9 cellular contexts compared by ENCODE assay signal in genomic region chr2:112150447-112150846, GRCh38. TPM values are rescaled to one million over a fixed set of nuclear protein-coding genes. Genes with fewer than 3 reads are reported as not detected.
DNase-seq lines count a peak whose midpoint lies in the region; ATAC-seq and TF ChIP-seq lines count a peak whose summit lies in the region.
"Had no signal": no experiment of that assay in that cellular context is flagged by ENCODE, and none has a peak within 500 bp of the region (broad histone marks: within the 10 kb centered on the region; RNA-seq: fewer than 3 reads in every experiment).

No MANE protein-coding gene starts in this region.

- H3K4me3 ChIP-seq in AG04449 (ENCODE audit: low read depth, low read length) (no peak overlapping the region), MG63 (no peak overlapping the region)

- no peak overlapping the region for H3K4me3 Mint-ChIP-seq in activated naive CD4-positive, alpha-beta T cell treated with anti-CD3 and anti-CD28 coated beads for 36 hours

- POLR2A ChIA-PET in AG04449 (lab: Yijun Ruan, JAX) = no interaction called here

- no peak for ATAC-seq in GM19397 (IDR thresholded peaks at IDR 0.05; ENCODE audit: unreplicated experiment)

- TF ChIP-seq CTCF in AG04449 (IDR thresholded peaks at IDR 0.05; ENCODE audit: insufficient read depth, low read length, missing control alignments) = no peak

- CTCF ChIA-PET in AG04449 (lab: Yijun Ruan, JAX) = interaction anchor here (1.1 to 2.2 kb wide), 3 partner anchors 9 to 109 kb away, joined by 3 to 6 read pairs (median 3); no protein-coding TSS in a partner anchor
- CTCF ChIA-PET in activated naive CD4-positive, alpha-beta T cell treated with anti-CD3 and anti-CD28 coated beads for 36 hours (lab: Charles Lee) = interaction anchor here (0.6 kb wide), 1 partner anchor 464 kb away, joined by 3 read pairs; no protein-coding TSS in a partner anchor

- H3K9me3 ChIP-seq in MG63 = no peaks in the 10 kb centered on the region

- peaks cover 26% of the 10 kb centered on the region for H3K4me1 Mint-ChIP-seq in activated naive CD4-positive, alpha-beta T cell treated with anti-CD3 and anti-CD28 coated beads for 36 hours (ENCODE audit: low read depth)

- no peaks in the 10 kb centered on the region for H3K9me3 Mint-ChIP-seq in activated naive CD4-positive, alpha-beta T cell treated with anti-CD3 and anti-CD28 coated beads for 36 hours

- H3K36me3 ChIP-seq in MG63 = no peaks in the 10 kb centered on the region

- H3K27me3 ChIP-seq in MG63 = no peaks in the 10 kb centered on the region

- H3K27ac Mint-ChIP-seq in activated naive CD4-positive, alpha-beta T cell treated with anti-CD3 and anti-CD28 coated beads for 36 hours = no peak overlapping the region

- DNase-seq in AG04449 (ENCODE audit: low read depth, low spot score) (peak; percentile 87), MG63 (peak; percentile 71), epidermal melanocyte (ENCODE audit: insufficient read length, low spot score) (peak; percentile 80), myocyte (ENCODE audit: low read depth) (peak; percentile 82), erythroblast (lab: John Stamatoyannopoulos, UW) (no peak), cerebellar nuclear complex (lab: John Stamatoyannopoulos, UW) (no peak)
- DNase-seq in activated naive CD4-positive, alpha-beta T cell treated with anti-CD3 and anti-CD28 coated beads for 36 hours = no peak

- H3K36me3 Mint-ChIP-seq in activated naive CD4-positive, alpha-beta T cell treated with anti-CD3 and anti-CD28 coated beads for 36 hours (ENCODE audit: low read depth) = no peaks in the 10 kb centered on the region

- no peaks in the 10 kb centered on the region for H3K27me3 Mint-ChIP-seq in activated naive CD4-positive, alpha-beta T cell treated with anti-CD3 and anti-CD28 coated beads for 36 hours (ENCODE audit: low read depth)

- intact Hi-C loops in activated naive CD4-positive, alpha-beta T cell treated with anti-CD3 and anti-CD28 coated beads for 36 hours (cut with micrococcal nuclease) = no loop called here

- no peak for TF ChIP-seq POLR2A in erythroblast (IDR thresholded peaks at IDR 0.05; ENCODE audit: low read length)

RNA-seq across cellular contexts. Expression of gene FBLN7, which starts 12.3 kb away (rescaled TPM):
- not detected in 2 replicates for total RNA-seq in MG63 (2014; rRNA removed; shearing (Covaris generic); ENCODE audit: low replicate concordance)
- 9.6 and 14.7 TPM in 2 replicates for total RNA-seq in myocyte
- polyA plus RNA-seq in myocyte (2012) = 12.7 TPM
- total RNA-seq in activated naive CD4-positive, alpha-beta T cell treated with anti-CD3 and anti-CD28 coated beads for 36 hours = 10 to 100 TPM; 34.5 to 39.0 TPM
- polyA plus RNA-seq: neural cell had no signal

Comparison
In these comparisons a context has a peak if more than half of its experiments do, and no peak if none do; other contexts are left out.
1. DNase-seq: peak in AG04449 (single experiment), MG63 (single experiment), epidermal melanocyte (single experiment) and myocyte (single experiment); none in erythroblast (0 of 2), activated naive CD4-positive, alpha-beta T cell treated with anti-CD3 and anti-CD28 coated beads for 36 hours (single experiment) and cerebellar nuclear complex (0 of 2).
2. RNA of gene FBLN7, which starts 12.3 kb away (total RNA-seq): 34.5 to 39.0 TPM in activated naive CD4-positive, alpha-beta T cell treated with anti-CD3 and anti-CD28 coated beads for 36 hours and 9.6 to 14.7 TPM in myocyte; not detected in MG63; every median in the first group is over 10 times any median in the second.